ENCODE assay signal across 8 cellular contexts in genomic region chr14:61269321-61270083, GRCh38. TPM values are rescaled to one million over a fixed set of nuclear protein-coding genes. Genes with fewer than 3 reads are reported as not detected.
DNase-seq lines count a peak whose midpoint lies in the region; ATAC-seq lines count a peak whose summit lies in the region.

No MANE protein-coding gene starts in this region.

- H3K27me3 ChIP-seq in CD4-positive, alpha-beta memory T cell (ENCODE audit: insufficient read depth, low read length), result peaks cover 5% of the 10 kb centered on the region
- H3K27me3 ChIP-seq in mesendoderm (ENCODE audit: insufficient read depth, low read length, poor library complexity), result no peaks in the 10 kb centered on the region

- CTCF ChIA-PET in CD4-positive, alpha-beta memory T cell (lab: Charles Lee; ENCODE audit: partially characterized antibody), result interaction anchor here (0.6 to 7.0 kb wide), 16 partner anchors 9 to 638 kb away, joined by 3 to 152 read pairs (median 4); partner anchors contain the start of gene TMEM30B
- CTCF ChIA-PET in activated CD8-positive, alpha-beta T cell treated with anti-CD3 and anti-CD28 coated beads, Interleukin-2, amount 10 ng/mL, durations not matched to agents 7 days and 5 days (lab: Charles Lee), result interaction anchor here (0.6 to 7.4 kb wide), 21 partner anchors 8 to 857 kb away, joined by 3 to 94 read pairs (median 3); partner anchors contain the start of gene TMEM30B

- POLR2A ChIA-PET in CD4-positive, alpha-beta memory T cell (lab: Charles Lee; ENCODE audit: partially characterized antibody), result interaction anchor here (0.9 to 1.0 kb wide), 3 partner anchors 10 to 13 kb away, joined by 3 to 6 read pairs (median 4); partner anchors contain the start of gene TMEM30B
- POLR2A ChIA-PET in activated CD8-positive, alpha-beta T cell treated with anti-CD3 and anti-CD28 coated beads, Interleukin-2, amount 10 ng/mL, durations not matched to agents 7 days and 5 days (lab: Charles Lee), result no interaction called here

- H2BK120ac ChIP-seq in mesendoderm (ENCODE audit: low read depth, low read length), result no peak overlapping the region

- no peaks in the 10 kb centered on the region for H3K36me3 ChIP-seq in CD4-positive, alpha-beta memory T cell (ENCODE audit: insufficient read depth, low read length)
- no peaks in the 10 kb centered on the region for H3K36me3 ChIP-seq in mesendoderm (ENCODE audit: control insufficient read depth, insufficient read depth, low read length)

- peak overlapping the region; percentile 30 for H3K9ac ChIP-seq in mesendoderm (ENCODE audit: low read length)

- no peak overlapping the region for H3K4ac ChIP-seq in mesendoderm (ENCODE audit: low read depth, low read length)

- no CpG with 5 or more reads among the region's 21 CpGs for WGBS in mesendoderm (ENCODE audit: extremely low coverage, insufficient coverage, low lambda C conversion rate)

- H3K4me3 Mint-ChIP-seq in CD4-positive, alpha-beta memory T cell, result peak overlapping the region in 7 of 8 donors; percentile 58 to 83 (median 79)
- peak overlapping the region; percentile 68 for H3K4me3 Mint-ChIP-seq in activated CD8-positive, alpha-beta T cell treated with anti-CD3 and anti-CD28 coated beads, Interleukin-2, amount 10 ng/mL, durations not matched to agents 7 days and 5 days

- peaks cover 0 to 7% (median 2%) of the 10 kb centered on the region in 4 donors for H3K4me1 Mint-ChIP-seq in CD4-positive, alpha-beta memory T cell
- H3K4me1 Mint-ChIP-seq in activated CD8-positive, alpha-beta T cell treated with anti-CD3 and anti-CD28 coated beads, Interleukin-2, amount 10 ng/mL, durations not matched to agents 7 days and 5 days (ENCODE audit: low read depth), result peaks cover 7% of the 10 kb centered on the region

- DNase-seq in CD4-positive, alpha-beta memory T cell, result peak; percentile 71 to 77 (median 74)
- DNase-seq in HPDE6-E6E7 (ENCODE audit: extremely low spot score) (peak; percentile 63), NCI-H82 (lab: John Stamatoyannopoulos, UW) (peak; percentile 89), mesendoderm (peak; percentile 75)
- peak; percentile 88 for DNase-seq in activated CD8-positive, alpha-beta T cell treated with anti-CD3 and anti-CD28 coated beads, Interleukin-2, amount 10 ng/mL, durations not matched to agents 7 days and 5 days
- DNase-seq in effector CD8-positive, alpha-beta T cell (lab: John Stamatoyannopoulos, UW), result peak; percentile 55
- peak; percentile 36 for DNase-seq in stimulated activated CD8-positive, alpha-beta memory T cell treated with anti-CD3 and anti-CD28 coated beads, Interleukin-15, amount 100 ng/mL, for 24 hours (ENCODE audit: low read depth)

- no peak overlapping the region for H2BK5ac ChIP-seq in mesendoderm (ENCODE audit: low read length)

- H2BK15ac ChIP-seq in mesendoderm (replicated peaks; ENCODE audit: low read depth), result no peak overlapping the region

- H2AK5ac ChIP-seq in mesendoderm (ENCODE audit: low read length), result no peak overlapping the region

- intact Hi-C loops in CD4-positive, alpha-beta memory T cell (cut with micrococcal nuclease), result loop anchor here (1.0 kb wide), 4 partner anchors 11 to 858 kb away; no protein-coding TSS in a partner anchor

- peak; percentile 91 for ATAC-seq in GM19467 (IDR thresholded peaks at IDR 0.05; ENCODE audit: unreplicated experiment)
- ATAC-seq in activated CD8-positive, alpha-beta T cell treated with anti-CD3 and anti-CD28 coated beads, Interleukin-2, amount 10 ng/mL, durations not matched to agents 7 days and 5 days, result peak; percentile 91

- H3K27ac ChIP-seq in CD4-positive, alpha-beta memory T cell (ENCODE audit: low read depth, low read length), result no peak overlapping the region
- H3K27ac ChIP-seq in mesendoderm (ENCODE audit: low read depth, low read length), result no peak overlapping the region

- peaks cover 24 to 30% of the 10 kb centered on the region in 2 donors for H3K27me3 Mint-ChIP-seq in CD4-positive, alpha-beta memory T cell
- peaks cover 52% of the 10 kb centered on the region for H3K27me3 Mint-ChIP-seq in activated CD8-positive, alpha-beta T cell treated with anti-CD3 and anti-CD28 coated beads, Interleukin-2, amount 10 ng/mL, durations not matched to agents 7 days and 5 days (ENCODE audit: low read depth)

- H3K4me2 ChIP-seq in mesendoderm (ENCODE audit: low read length), result peak overlapping the region; percentile 48

- H3K18ac ChIP-seq in mesendoderm (ENCODE audit: low read length), result no peak overlapping the region

- H3K79me2 ChIP-seq in mesendoderm (ENCODE audit: control insufficient read depth, insufficient read depth, low read length), result no peaks in the 10 kb centered on the region

- H3K4me1 ChIP-seq in CD4-positive, alpha-beta memory T cell (ENCODE audit: insufficient read depth, low read length), result peaks cover 5% of the 10 kb centered on the region
- H3K4me1 ChIP-seq in mesendoderm (ENCODE audit: control insufficient read depth, low read depth, low read length), result no peaks in the 10 kb centered on the region

- H3K23ac ChIP-seq in mesendoderm (ENCODE audit: low read length), result no peak overlapping the region

- no peaks in the 10 kb centered on the region for H3K9me3 ChIP-seq in CD4-positive, alpha-beta memory T cell (ENCODE audit: control insufficient read depth in 1 of 2, low read length in 2 of 2)

- no peak overlapping the region for H3K27ac Mint-ChIP-seq in CD4-positive, alpha-beta memory T cell
- H3K27ac Mint-ChIP-seq in activated CD8-positive, alpha-beta T cell treated with anti-CD3 and anti-CD28 coated beads, Interleukin-2, amount 10 ng/mL, durations not matched to agents 7 days and 5 days, result no peak overlapping the region

- H3K4me3 ChIP-seq in CD4-positive, alpha-beta memory T cell (ENCODE audit: low read length in 2 of 2), result peak overlapping the region in 1 of 2 donors; percentile 29
- H3K4me3 ChIP-seq in mesendoderm (ENCODE audit: low read length), result no peak overlapping the region

- H3K56ac ChIP-seq in mesendoderm (ENCODE audit: low read length), result peak overlapping the region; percentile 62

- H4K8ac ChIP-seq in mesendoderm (ENCODE audit: low read depth, low read length), result no peak overlapping the region

- H3K79me1 ChIP-seq in mesendoderm (ENCODE audit: low read length), result no peaks in the 10 kb centered on the region

- no peak overlapping the region for H4K5ac ChIP-seq in mesendoderm (ENCODE audit: low read length)

- H3K36me3 Mint-ChIP-seq in CD4-positive, alpha-beta memory T cell, result no peaks in the 10 kb centered on the region
- no peaks in the 10 kb centered on the region for H3K36me3 Mint-ChIP-seq in activated CD8-positive, alpha-beta T cell treated with anti-CD3 and anti-CD28 coated beads, Interleukin-2, amount 10 ng/mL, durations not matched to agents 7 days and 5 days (ENCODE audit: low read depth)

- no peaks in the 10 kb centered on the region for H3K9me3 Mint-ChIP-seq in CD4-positive, alpha-beta memory T cell
- H3K9me3 Mint-ChIP-seq in activated CD8-positive, alpha-beta T cell treated with anti-CD3 and anti-CD28 coated beads, Interleukin-2, amount 10 ng/mL, durations not matched to agents 7 days and 5 days (ENCODE audit: insufficient read depth), result no peaks in the 10 kb centered on the region

RNA-seq across cellular contexts. Expression of gene TMEM30B, which starts 11.6 kb away (rescaled TPM):
- 1 to 10 TPM; 2.9 to 3.0 TPM for total RNA-seq in CD4-positive, alpha-beta memory T cell
- polyA plus RNA-seq in CD4-positive, alpha-beta memory T cell, result 1 to 10 TPM; 5.3 to 5.4 TPM
- under 1 TPM; 0.52 to 0.66 TPM for total RNA-seq in activated CD8-positive, alpha-beta T cell treated with anti-CD3 and anti-CD28 coated beads, Interleukin-2, amount 10 ng/mL, durations not matched to agents 7 days and 5 days
- 9.9 TPM for polyA plus RNA-seq in mesendoderm (2013, experiment 1 of 2)
- 9.9 TPM for polyA plus RNA-seq in mesendoderm (2013, experiment 2 of 2)

RNA-seq across cellular contexts. Expression of gene PRKCH, which starts 51.9 kb away (rescaled TPM):
- total RNA-seq in CD4-positive, alpha-beta memory T cell, result 100 to 1,000 TPM; 247 to 284 TPM
- 100 to 1,000 TPM; 246 to 251 TPM for polyA plus RNA-seq in CD4-positive, alpha-beta memory T cell
- total RNA-seq in activated CD8-positive, alpha-beta T cell treated with anti-CD3 and anti-CD28 coated beads, Interleukin-2, amount 10 ng/mL, durations not matched to agents 7 days and 5 days, result 100 to 1,000 TPM; 318 to 343 TPM
- 9.3 TPM for polyA plus RNA-seq in mesendoderm (2013, experiment 1 of 2)
- 7.0 TPM for polyA plus RNA-seq in mesendoderm (2013, experiment 2 of 2)

Comparison
In these comparisons a context has a peak if more than half of its experiments do, and no peak if none do; other contexts are left out.
1. DNase-seq: peak in every context shown above with its lines; median percentile 89 in NCI-H82; 88 in activated CD8-positive, alpha-beta T cell treated with anti-CD3 and anti-CD28 coated beads, Interleukin-2, amount 10 ng/mL, durations not matched to agents 7 days and 5 days; 75 in mesendoderm; 74 in CD4-positive, alpha-beta memory T cell; 63 in HPDE6-E6E7; 55 in effector CD8-positive, alpha-beta T cell; 36 in stimulated activated CD8-positive, alpha-beta memory T cell treated with anti-CD3 and anti-CD28 coated beads, Interleukin-15, amount 100 ng/mL, for 24 hours.